ENCODE assay signal across 8 cellular contexts in the genomic region with DNA sequence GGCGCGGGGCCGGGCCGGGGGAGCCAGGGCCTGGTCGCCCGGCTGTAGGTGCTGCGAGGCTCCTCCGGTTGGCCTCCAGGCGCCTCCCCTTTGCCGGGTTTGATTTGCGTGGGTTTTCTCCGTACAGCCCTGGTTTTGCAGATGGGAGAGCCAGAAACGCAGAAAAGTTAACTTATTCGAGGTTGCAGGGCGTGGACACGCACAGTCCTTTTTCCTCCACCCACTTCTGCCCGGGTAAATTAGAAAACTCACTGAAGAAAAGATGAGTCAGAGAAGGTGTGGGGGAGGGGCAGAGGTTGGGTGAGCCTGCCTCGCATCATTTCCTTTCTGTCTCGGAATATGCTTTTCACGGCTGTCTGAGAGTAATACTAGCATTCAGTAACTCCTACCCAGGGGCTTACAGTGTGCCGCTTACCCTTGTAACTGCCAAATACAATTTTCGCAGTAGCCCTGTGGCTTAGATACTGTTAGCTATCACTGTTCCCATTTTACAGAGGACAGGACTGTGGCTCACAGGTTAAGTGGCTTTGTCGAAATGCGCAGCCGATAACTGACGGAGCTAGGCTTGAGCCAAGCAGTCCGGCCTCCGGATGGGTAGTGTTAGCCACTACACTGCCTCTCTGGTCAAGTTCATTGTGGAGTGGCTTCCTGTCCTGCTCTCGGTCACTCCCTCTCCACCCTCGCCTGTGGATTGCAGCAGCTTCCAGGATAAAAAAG. TPM values are rescaled to one million over a fixed set of nuclear protein-coding genes. Genes with fewer than 3 reads are reported as not detected.
DNase-seq lines count a peak whose midpoint lies in the region; ATAC-seq and TF ChIP-seq lines count a peak whose summit lies in the region.

No MANE protein-coding gene starts in this region.

- peaks cover 38% of the 10 kb centered on the region for H3K4me1 ChIP-seq in CD4-positive, CD25-positive, alpha-beta regulatory T cell (ENCODE audit: control insufficient read depth, insufficient read depth, low read length, poor library complexity, severe bottlenecking)
- H3K4me1 ChIP-seq in left ventricle myocardium inferior (peaks cover 42% of the 10 kb centered on the region), urinary bladder (ENCODE audit: insufficient read depth) (no peaks in the 10 kb centered on the region)

- ATAC-seq in CD4-positive, CD25-positive, alpha-beta regulatory T cell (ENCODE audit: low read depth in 2 of 2) = peak; percentile 80 to 81
- peak; percentile 34 for ATAC-seq in GM19438 (IDR thresholded peaks at IDR 0.05; ENCODE audit: low read depth, unreplicated experiment)

- peak overlapping the region; percentile 96 to 99 (median 97) for H3K4me3 Mint-ChIP-seq in CD4-positive, CD25-positive, alpha-beta regulatory T cell

- no peaks in the 10 kb centered on the region for H3K9me2 ChIP-seq in SU-DHL-6 (replicated peaks; ENCODE audit: insufficient read depth, low read length)

- H3K36me3 ChIP-seq in CD4-positive, CD25-positive, alpha-beta regulatory T cell (ENCODE audit: control insufficient read depth, insufficient read depth, low read length) = peaks cover 36% of the 10 kb centered on the region
- H3K36me3 ChIP-seq in SU-DHL-6 (ENCODE audit: low read length) = peaks cover 2% of the 10 kb centered on the region; the same call in 1 of the 2 replicates
- peaks cover 28% of the 10 kb centered on the region for H3K36me3 ChIP-seq in left ventricle myocardium inferior
- no peaks in the 10 kb centered on the region for H3K36me3 ChIP-seq in urinary bladder (ENCODE audit: insufficient read depth)

- peaks cover 34% of the 10 kb centered on the region for H3K79me2 ChIP-seq in SU-DHL-6 (ENCODE audit: insufficient read depth, low read length)

- no peaks in the 10 kb centered on the region for H3K9me3 ChIP-seq in CD4-positive, CD25-positive, alpha-beta regulatory T cell (ENCODE audit: control insufficient read depth in 2 of 2, low read length in 2 of 2)
- H3K9me3 ChIP-seq in SU-DHL-6 (ENCODE audit: insufficient read depth, low read length) (no peaks in the 10 kb centered on the region), left ventricle myocardium inferior (replicated peaks) (no peaks in the 10 kb centered on the region)

- H3F3A ChIP-seq in SU-DHL-6 (ENCODE audit: insufficient read depth) = no peaks in the 10 kb centered on the region; the same call in 1 of the 2 replicates

- H3K27ac ChIP-seq in CD4-positive, CD25-positive, alpha-beta regulatory T cell (ENCODE audit: insufficient read depth, low read length, poor library complexity, severe bottlenecking) = peak overlapping the region; percentile 88
- H3K27ac ChIP-seq in SU-DHL-6 (ENCODE audit: low read depth, low read length) = peak overlapping the region; percentile 71
- peak overlapping the region; percentile 96 for H3K27ac ChIP-seq in left ventricle myocardium inferior (replicated peaks)
- peak overlapping the region; percentile 80 for H3K27ac ChIP-seq in urinary bladder (ENCODE audit: low read depth)

- H2AFZ ChIP-seq in SU-DHL-6 (ENCODE audit: low read depth, low read length, severe bottlenecking) = peak overlapping the region; percentile 59

- peak overlapping the region; percentile 98 for H3K9ac ChIP-seq in SU-DHL-6 (ENCODE audit: low read length)

- H3K36me3 Mint-ChIP-seq in CD4-positive, CD25-positive, alpha-beta regulatory T cell = peaks cover 16% of the 10 kb centered on the region

- peaks cover 0 to 57% (median 24%) of the 10 kb centered on the region in 4 donors for H3K4me1 Mint-ChIP-seq in CD4-positive, CD25-positive, alpha-beta regulatory T cell

- no peaks in the 10 kb centered on the region for H3K27me3 ChIP-seq in CD4-positive, CD25-positive, alpha-beta regulatory T cell (ENCODE audit: control insufficient read depth, insufficient read depth, low read length)
- H3K27me3 ChIP-seq in SU-DHL-6 (ENCODE audit: low read length) (no peaks in the 10 kb centered on the region), left ventricle myocardium inferior (ENCODE audit: low read depth) (no peaks in the 10 kb centered on the region)

- H3K4me3 ChIP-seq in CD4-positive, CD25-positive, alpha-beta regulatory T cell (ENCODE audit: low read depth, low read length) = peak overlapping the region; percentile 98
- H3K4me3 ChIP-seq in SU-DHL-6 (ENCODE audit: insufficient read depth, low read length, poor library complexity, severe bottlenecking) (peak overlapping the region; percentile 99), left ventricle myocardium inferior (peak overlapping the region; percentile 100), urinary bladder (ENCODE audit: low read depth, low read length) (peak overlapping the region; percentile 88)

- peaks cover 0 to 2% (median 0%) of the 10 kb centered on the region in 7 donors for H3K9me3 Mint-ChIP-seq in CD4-positive, CD25-positive, alpha-beta regulatory T cell

- TF ChIP-seq CTCF in SU-DHL-6 (IDR thresholded peaks at IDR 0.05; ENCODE audit: insufficient read depth, low read length, poor library complexity, severe bottlenecking) (no peak), left ventricle myocardium inferior (IDR thresholded peaks at IDR 0.05; ENCODE audit: borderline replicate concordance) (no peak)

- peak overlapping the region; percentile 71 for H3K4me2 ChIP-seq in SU-DHL-6 (ENCODE audit: low read depth, low read length, poor library complexity, severe bottlenecking)

- peak overlapping the region; percentile 89 to 98 (median 95) for H3K27ac Mint-ChIP-seq in CD4-positive, CD25-positive, alpha-beta regulatory T cell

- peaks cover 11% of the 10 kb centered on the region; the same call in 1 of the 2 replicates for H4K20me1 ChIP-seq in SU-DHL-6 (ENCODE audit: low read depth, low read length)

- 5% methylated on average over 30 of the region's 30 CpGs for WGBS in urinary bladder

- H3K27me3 Mint-ChIP-seq in CD4-positive, CD25-positive, alpha-beta regulatory T cell = peaks cover 7% of the 10 kb centered on the region

- intact Hi-C loops in left ventricle myocardium inferior (cut with micrococcal nuclease) = no loop called here

- peak; percentile 80 to 93 (median 85) for DNase-seq in CD4-positive, CD25-positive, alpha-beta regulatory T cell
- DNase-seq in HPDE6-E6E7 (ENCODE audit: extremely low spot score) (peak; percentile 70), left ventricle myocardium inferior (no peak), putamen (ENCODE audit: low spot score) (peak; percentile 59)
- DNase-seq in activated naive CD8-positive, alpha-beta T cell treated with anti-CD3 and anti-CD28 coated beads, Interleukin-2, amount 50 U/mL, for 16 hours (ENCODE audit: low read depth, low spot score) = peak; percentile 91

RNA-seq across cellular contexts. Expression of a gene that starts 0.8 kb away (rescaled TPM):
- total RNA-seq in CD4-positive, CD25-positive, alpha-beta regulatory T cell = 12.0 TPM
- 10 to 100 TPM; 14.6 to 33.5 (median 19.7) TPM for polyA plus RNA-seq in CD4-positive, CD25-positive, alpha-beta regulatory T cell
- total RNA-seq in left ventricle myocardium inferior (10.7 TPM), urinary bladder (20.1 TPM)
- 23.6 TPM for polyA plus RNA-seq in urinary bladder
